ENCODE assay signal across 8 cellular contexts in genomic region chr6:2988076-2988425, GRCh38. TPM values are rescaled to one million over a fixed set of nuclear protein-coding genes. Genes with fewer than 3 reads are reported as not detected.
DNase-seq lines count a peak whose midpoint lies in the region; FAIRE-seq and TF ChIP-seq lines count a peak whose summit lies in the region.

No MANE protein-coding gene starts in this region.

- peak overlapping the region; percentile 77 for H3K4me3 ChIP-seq in AG09309 (ENCODE audit: control insufficient read depth, low read depth, low read length)
- peak overlapping the region; percentile 79 for H3K4me3 ChIP-seq in Karpas-422 (ENCODE audit: low read length)
- peak overlapping the region; percentile 69 for H3K4me3 ChIP-seq in bronchial epithelial cell (ENCODE audit: low read depth, low read length)
- H3K4me3 ChIP-seq in muscle layer of duodenum (ENCODE audit: low read depth in 1 of 2, low read length in 2 of 2), result peak overlapping the region; percentile 87 to 97

- DNase-seq in AG09309 (ENCODE audit: low read depth) (no peak), Karpas-422 (no peak), bronchial epithelial cell (ENCODE audit: low read depth) (no peak), GM03348 (ENCODE audit: low spot score) (no peak), NCI-H1930 (lab: John Stamatoyannopoulos, UW) (no peak), NCI-H1417 treated with DMSO at 0.1 percent for 48 hours (lab: John Stamatoyannopoulos, UW) (no peak), NCI-H2029 treated with DMSO at 0.1 percent for 48 hours (lab: John Stamatoyannopoulos, UW) (no peak)

- TF ChIP-seq CTCF in AG09309 (IDR thresholded peaks at IDR 0.05; ENCODE audit: control insufficient read depth, insufficient read depth, low read depth, low read length, missing control alignments), result no peak
- no peak for TF ChIP-seq CTCF in bronchial epithelial cell (IDR thresholded peaks at IDR 0.05; ENCODE audit: insufficient read depth, low read length, severe bottlenecking)

- H3K36me3 ChIP-seq in Karpas-422 (ENCODE audit: insufficient read depth, low read length) (no peaks in the 10 kb centered on the region), bronchial epithelial cell (ENCODE audit: control insufficient read depth, insufficient read depth, low read length) (no peaks in the 10 kb centered on the region), muscle layer of duodenum (ENCODE audit: control insufficient read depth in 1 of 2, insufficient read depth in 2 of 2, low read length in 2 of 2) (no peaks in the 10 kb centered on the region)

- H2AFZ ChIP-seq in Karpas-422 (ENCODE audit: low read length), result peak overlapping the region; percentile 77

- peaks cover 14% of the 10 kb centered on the region for H3K4me1 ChIP-seq in Karpas-422 (ENCODE audit: low read length)
- peaks cover 12 to 15% of the 10 kb centered on the region in 2 donors for H3K4me1 ChIP-seq in muscle layer of duodenum (ENCODE audit: control insufficient read depth in 1 of 2, insufficient read depth in 2 of 2, low read length in 2 of 2)

- no peaks in the 10 kb centered on the region for H4K20me1 ChIP-seq in Karpas-422 (ENCODE audit: insufficient read depth, low read depth, low read length)

- H3K27me3 ChIP-seq in Karpas-422 (ENCODE audit: low read length) (no peaks in the 10 kb centered on the region), bronchial epithelial cell (ENCODE audit: control insufficient read depth, insufficient read depth, low read length) (no peaks in the 10 kb centered on the region), muscle layer of duodenum (ENCODE audit: low read depth, low read length) (no peaks in the 10 kb centered on the region)

- no peaks in the 10 kb centered on the region for H3K79me2 ChIP-seq in Karpas-422 (ENCODE audit: low read length)

- H3K9ac ChIP-seq in Karpas-422 (ENCODE audit: low read length), result peak overlapping the region; percentile 76

- peak overlapping the region; percentile 77 for H3K4me2 ChIP-seq in Karpas-422 (ENCODE audit: low read depth, low read length, poor library complexity, severe bottlenecking)

- FAIRE-seq in bronchial epithelial cell (lab: Jason Lieb, UNC), result no peak

- H3K27ac ChIP-seq in Karpas-422 (ENCODE audit: low read length) (peak overlapping the region; percentile 90; the same call in 1 of the 2 replicates), muscle layer of duodenum (ENCODE audit: low read length) (peak overlapping the region; percentile 100)

- no peaks in the 10 kb centered on the region for H3K9me2 ChIP-seq in Karpas-422 (replicated peaks; ENCODE audit: insufficient read depth, low read length)

- no peaks in the 10 kb centered on the region for H3K9me3 ChIP-seq in Karpas-422 (ENCODE audit: low read length)
- H3K9me3 ChIP-seq in muscle layer of duodenum (ENCODE audit: control insufficient read depth in 1 of 2, low read length in 2 of 2), result no peaks in the 10 kb centered on the region

RNA-seq across cellular contexts. Expression of gene NQO2, which starts 11.6 kb away (rescaled TPM):
- total RNA-seq in Karpas-422 (2014; rRNA removed; shearing (Covaris generic); ENCODE audit: low replicate concordance), result 5.5 and 9.1 TPM in 2 replicates
- 20.5 and 39.4 TPM in 2 replicates for total RNA-seq in bronchial epithelial cell

RNA-seq across cellular contexts. Expression of gene SERPINB6, which starts 16.7 kb away (rescaled TPM):
- not detected in 2 replicates for total RNA-seq in Karpas-422 (2014; rRNA removed; shearing (Covaris generic); ENCODE audit: low replicate concordance)
- 34.3 and 48.7 TPM in 2 replicates for total RNA-seq in bronchial epithelial cell

Comparison
In these comparisons a context has a peak if more than half of its experiments do, and no peak if none do; other contexts are left out.
1. RNA of gene SERPINB6, which starts 16.7 kb away (total RNA-seq): 34.3 to 48.7 TPM in bronchial epithelial cell; not detected in Karpas-422; every median in the first group is over 10 times any median in the second.
2. Peak in every context shown above with its lines, with median percentiles within 50 percentile points of each other: H3K4me3 ChIP-seq.